In genomic region chrX:110428144-110428543, GRCh38 we compare ENCODE assay signal across 28 cellular contexts.
"Had no signal": no experiment of that assay in that cellular context is flagged by ENCODE, and none has a peak within 500 bp of the region (broad histone marks: within the 10 kb centered on the region; RNA-seq: fewer than 3 reads in every experiment).

No MANE protein-coding gene starts in this region.

- H3K9me3 Mint-ChIP-seq: activated B cell treated with CpG ODN at 0.5 μM for 24 hours; activated CD4-positive, alpha-beta memory T cell treated with anti-CD3 and anti-CD28 coated beads for 36 hours; activated CD4-positive, alpha-beta T cell treated with anti-CD3 and anti-CD28 coated beads, Interleukin-2, amount 10 ng/mL, durations not matched to agents 24 days and 14 days; activated naive CD4-positive, alpha-beta T cell treated with anti-CD3 and anti-CD28 coated beads, Interleukin-2, amount 10 ng/mL, durations not matched to agents 7 days and 5 days; activated naive CD8-positive, alpha-beta T cell treated with anti-CD3 and anti-CD28 coated beads for 36 hours; activated T-helper 2 cell treated with anti-CD3 and anti-CD28 coated beads, Interferon-gamma antibody, Interleukin-2, Interleukin-4, amounts not matched to agents 10 μg/mL and 5 μg/mL and 100 μg/mL, durations not matched to agents 14 hours and 24 hours and 36 hours; T-cell had no signal

- H3K36me3 ChIP-seq: breast epithelium, colonic mucosa, Peyer's patch, SJSA1 had no signal

- H3K4me3 ChIP-seq: breast epithelium, colonic mucosa, K562, Peyer's patch, SJSA1 had no signal

- H3K36me3 Mint-ChIP-seq: activated CD4-positive, alpha-beta memory T cell treated with anti-CD3 and anti-CD28 coated beads for 36 hours; activated naive CD4-positive, alpha-beta T cell treated with anti-CD3 and anti-CD28 coated beads, Interleukin-2, amount 10 ng/mL, durations not matched to agents 7 days and 5 days; activated naive CD8-positive, alpha-beta T cell treated with anti-CD3 and anti-CD28 coated beads for 36 hours; T-cell had no signal

- H3K27me3 Mint-ChIP-seq: activated naive CD8-positive, alpha-beta T cell treated with anti-CD3 and anti-CD28 coated beads for 36 hours had no signal

- H3K4me3 Mint-ChIP-seq: activated B cell treated with CpG ODN at 0.5 μM for 24 hours; activated CD4-positive, alpha-beta memory T cell treated with anti-CD3 and anti-CD28 coated beads for 36 hours; activated CD4-positive, alpha-beta T cell treated with anti-CD3 and anti-CD28 coated beads, Interleukin-2, amount 10 ng/mL, durations not matched to agents 24 days and 14 days; activated naive CD4-positive, alpha-beta T cell treated with anti-CD3 and anti-CD28 coated beads, Interleukin-2, amount 10 ng/mL, durations not matched to agents 7 days and 5 days; activated naive CD8-positive, alpha-beta T cell treated with anti-CD3 and anti-CD28 coated beads for 36 hours; T-cell had no signal

- H3K27ac ChIP-seq: breast epithelium, colonic mucosa, Peyer's patch, SJSA1 had no signal

- H3K9me3 ChIP-seq: breast epithelium, colonic mucosa, Peyer's patch, SJSA1 had no signal

- H3K27ac Mint-ChIP-seq: activated B cell treated with CpG ODN at 0.5 μM for 24 hours; activated CD4-positive, alpha-beta memory T cell treated with anti-CD3 and anti-CD28 coated beads for 36 hours; activated CD4-positive, alpha-beta T cell treated with anti-CD3 and anti-CD28 coated beads, Interleukin-2, amount 10 ng/mL, durations not matched to agents 24 days and 14 days; activated naive CD4-positive, alpha-beta T cell treated with anti-CD3 and anti-CD28 coated beads, Interleukin-2, amount 10 ng/mL, durations not matched to agents 7 days and 5 days; activated naive CD8-positive, alpha-beta T cell treated with anti-CD3 and anti-CD28 coated beads for 36 hours; activated T-helper 2 cell treated with anti-CD3 and anti-CD28 coated beads, Interferon-gamma antibody, Interleukin-2, Interleukin-4, amounts not matched to agents 10 μg/mL and 5 μg/mL and 100 μg/mL, durations not matched to agents 14 hours and 24 hours and 36 hours; T-cell had no signal

- DNase-seq: activated B cell treated with CpG ODN at 0.5 μM for 24 hours; activated CD4-positive, alpha-beta memory T cell treated with anti-CD3 and anti-CD28 coated beads for 36 hours; activated CD4-positive, alpha-beta T cell treated with anti-CD3 and anti-CD28 coated beads for 1 hour; activated CD4-positive, alpha-beta T cell treated with anti-CD3 and anti-CD28 coated beads, Interleukin-2, amount 10 ng/mL, durations not matched to agents 24 days and 14 days; activated CD8-positive, alpha-beta memory T cell treated with anti-CD3 and anti-CD28 coated beads for 24 hours; activated gamma-delta T cell treated with Interleukin-2 at 50 U/mL for 16 hours; activated naive CD4-positive, alpha-beta T cell treated with anti-CD3 and anti-CD28 coated beads, Interleukin-2, amount 10 ng/mL, durations not matched to agents 7 days and 5 days; activated naive CD8-positive, alpha-beta T cell treated with anti-CD3 and anti-CD28 coated beads for 36 hours; activated T-cell treated with anti-CD3 and anti-CD28 coated beads for 4 hours; activated T-cell treated with anti-CD3 and anti-CD28 coated beads, Interleukin-2, amount 50 U/mL, for 48 hours; caudate nucleus; colonic mucosa; Karpas-422; NCI-H1048; NCI-H146; NCI-H1930; NCI-H446 treated with DMSO at 0.1 percent for 48 hours; NCI-H524 treated with DMSO at 0.1 percent for 48 hours; NCI-H82; Peyer's patch; SHP77; T-cell; T-helper 2 cell; T1000 had no signal

- H3K4me1 ChIP-seq: breast epithelium, colonic mucosa, Peyer's patch, SJSA1 had no signal

- H3K4me1 Mint-ChIP-seq: activated B cell treated with CpG ODN at 0.5 μM for 24 hours; activated CD4-positive, alpha-beta T cell treated with anti-CD3 and anti-CD28 coated beads, Interleukin-2, amount 10 ng/mL, durations not matched to agents 24 days and 14 days; activated naive CD4-positive, alpha-beta T cell treated with anti-CD3 and anti-CD28 coated beads, Interleukin-2, amount 10 ng/mL, durations not matched to agents 7 days and 5 days; activated naive CD8-positive, alpha-beta T cell treated with anti-CD3 and anti-CD28 coated beads for 36 hours; T-cell had no signal
